1 cellular context compared by ENCODE assay signal in the genomic region with DNA sequence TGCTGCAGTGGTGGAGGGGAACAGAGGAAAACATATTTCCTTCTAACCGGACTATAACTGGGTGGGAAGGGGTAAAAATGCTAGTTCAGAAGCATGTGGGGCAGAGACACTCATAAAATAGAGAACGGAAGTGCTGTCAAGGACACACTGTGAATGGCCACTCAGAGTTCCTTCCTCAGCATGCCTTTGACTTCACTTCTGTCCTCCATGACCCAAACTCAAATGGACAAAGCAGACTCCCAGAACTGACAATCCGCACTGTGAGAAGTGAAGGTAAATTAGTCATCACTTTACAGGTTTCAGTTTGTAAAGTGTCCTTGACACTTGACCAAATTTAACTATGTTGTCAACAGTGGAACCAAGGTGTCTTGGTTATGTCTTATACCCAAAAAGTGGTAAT.
TF ChIP-seq lines count a peak whose summit lies in the region.

No MANE protein-coding gene starts in this region.

TF ChIP-seq in GM12878, 131 proteins besides CTCF, POLR2A, EP300 and RAD21 (continued from another document):
- TF ChIP-seq KAT2A (conservative IDR thresholded peaks at IDR 0.05; ENCODE audit: control insufficient read depth, low read depth, low read length) = no peak
